In the genomic region with DNA sequence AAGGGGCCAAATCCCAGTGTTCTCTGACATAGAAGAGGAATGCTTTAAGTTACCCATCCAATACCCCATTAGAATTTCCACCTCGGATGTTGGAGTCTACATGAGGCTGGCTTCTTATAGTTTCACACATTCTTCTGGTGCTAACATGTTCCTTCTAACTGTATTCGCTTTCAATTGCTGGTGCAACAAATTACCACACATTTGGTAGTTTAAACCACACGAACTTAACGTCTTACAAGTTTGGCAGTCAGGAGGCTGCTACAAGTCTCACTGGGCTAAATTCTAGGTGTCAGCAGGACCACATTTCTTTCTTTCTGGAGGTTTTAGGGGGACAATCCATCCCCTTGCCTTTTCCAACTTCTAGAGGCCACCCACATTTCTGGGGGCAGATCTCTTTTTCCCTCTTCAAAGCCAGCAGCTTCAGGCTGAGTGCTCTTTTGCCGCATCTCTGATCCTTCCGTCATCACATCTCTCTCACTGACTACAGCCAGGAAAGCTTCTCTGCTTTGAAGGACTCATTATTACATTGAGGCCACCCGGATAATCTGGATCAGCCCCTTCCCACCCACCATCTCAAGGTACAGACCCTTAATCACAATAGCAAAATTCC, we compare ENCODE assay signal across 18 cellular contexts.
"Had no signal": no experiment of that assay in that cellular context is flagged by ENCODE, and none has a peak within 500 bp of the region (broad histone marks: within the 10 kb centered on the region; RNA-seq: fewer than 3 reads in every experiment).

No MANE protein-coding gene starts in this region.

- DNase-seq: activated CD4-positive, alpha-beta T cell treated with anti-CD3 and anti-CD28 coated beads, Interleukin-2, amount 10 ng/mL, durations not matched to agents 7 days and 5 days; activated CD8-positive, alpha-beta memory T cell treated with anti-CD3 and anti-CD28 coated beads, Interleukin-2, amount 50 U/mL, for 48 hours; activated gamma-delta T cell treated with Interleukin-2 at 50 U/mL for 16 hours; activated T-cell treated with anti-CD3 and anti-CD28 coated beads, Interleukin-2, amount 50 U/mL, for 72 hours; amygdala; effector CD4-positive, alpha-beta T cell; naive B cell; retina; stimulated activated CD4-positive, alpha-beta T cell treated with anti-CD3 and anti-CD28 coated beads, Interleukin-4, amount 100 ng/mL, for 24 hours; stimulated activated CD8-positive, alpha-beta memory T cell treated with anti-CD3 and anti-CD28 coated beads, Interleukin-4, amount 100 ng/mL, for 48 hours; stimulated activated naive CD4-positive, alpha-beta T cell treated with Interleukin-2 at 50 U/mL for 16 hours; substantia nigra; transverse colon had no signal

- H3K36me3 ChIP-seq: esophagus muscularis mucosa, neutrophil, transverse colon had no signal

- H3K79me2 ChIP-seq: parathyroid adenoma had no signal

- ATAC-seq: activated T-cell treated with anti-CD3 and anti-CD28 coated beads, Interleukin-2, amount 50 U/mL, for 72 hours had no signal

- H3K4me1 ChIP-seq: parathyroid adenoma had no signal

- H3K27ac ChIP-seq: neutrophil, parathyroid adenoma had no signal

- H3K27me3 ChIP-seq: esophagus muscularis mucosa, neutrophil, transverse colon had no signal

- H3K4me3 ChIP-seq: coronary artery, esophagus muscularis mucosa, skin epidermis, transverse colon had no signal

- H3K9me3 ChIP-seq: esophagus muscularis mucosa, neutrophil, transverse colon had no signal

- H3K9ac ChIP-seq: parathyroid adenoma had no signal

- H2AFZ ChIP-seq: parathyroid adenoma had no signal
